Comparison of ENCODE assay signal across 12 cellular contexts in genomic region chr1:208241541-208241940, GRCh38. TPM values are rescaled to one million over a fixed set of nuclear protein-coding genes. Genes with fewer than 3 reads are reported as not detected.
A peak's percentile ranks its signal among the peaks of the same experiment; 100 is the strongest.
DNase-seq lines count a peak whose midpoint lies in the region; ATAC-seq and TF ChIP-seq lines count a peak whose summit lies in the region.
"Had no signal": no experiment of that assay in that cellular context is flagged by ENCODE, and none has a peak within 500 bp of the region (broad histone marks: within the 10 kb centered on the region; RNA-seq: fewer than 3 reads in every experiment).

No MANE protein-coding gene starts in this region.

- intact Hi-C loops in psoas muscle (cut with DNase I): loop anchor here (5.0 to 10.0 kb wide), 4 partner anchors 39 to 347 kb away; no protein-coding TSS in a partner anchor
- intact Hi-C loops in activated CD4-positive, alpha-beta T cell treated with anti-CD3 and anti-CD28 coated beads, Interleukin-2, amount 10 ng/mL, durations not matched to agents 24 days and 14 days (cut with micrococcal nuclease): loop anchor here (10.0 kb wide), 1 partner anchor 357 kb away; no protein-coding TSS in a partner anchor

- H3K4me3 ChIP-seq in GM23248 (peak overlapping the region; percentile 89; the same call in 1 of the 2 replicates), right atrium auricular region (peak overlapping the region; percentile 75 to 88), psoas muscle (peak overlapping the region; percentile 84)

- H2AFZ ChIP-seq in GM23248: no peak overlapping the region

- DNase-seq in GM23248 (no peak), right atrium auricular region (ENCODE audit: low spot score) (no peak), psoas muscle (no peak), GM19240 (ENCODE audit: insufficient read length, low spot score) (no peak), NCI-H1436 treated with DMSO at 0.1 percent for 48 hours (lab: John Stamatoyannopoulos, UW) (no peak), NOMO-1 (lab: John Stamatoyannopoulos, UW; ENCODE audit: unreplicated experiment in 2 of 2) (no peak)
- DNase-seq in activated CD4-positive, alpha-beta T cell treated with anti-CD3 and anti-CD28 coated beads, Interleukin-2, amount 10 ng/mL, durations not matched to agents 24 days and 14 days: no peak
- DNase-seq: activated CD8-positive, alpha-beta memory T cell treated with anti-CD3 and anti-CD28 coated beads, Interleukin-2, amount 10 ng/mL, durations not matched to agents 7 days and 5 days; GOT3; NCI-H1694 treated with DMSO at 0.1 percent for 48 hours had no signal

- H3K36me3 Mint-ChIP-seq in brain: peaks cover 4% of the 10 kb centered on the region
- no peaks in the 10 kb centered on the region for H3K36me3 Mint-ChIP-seq in activated CD4-positive, alpha-beta T cell treated with anti-CD3 and anti-CD28 coated beads, Interleukin-2, amount 10 ng/mL, durations not matched to agents 24 days and 14 days (ENCODE audit: low read depth)
- H3K36me3 Mint-ChIP-seq: activated CD8-positive, alpha-beta memory T cell treated with anti-CD3 and anti-CD28 coated beads, Interleukin-2, amount 10 ng/mL, durations not matched to agents 7 days and 5 days; IgD-negative memory B cell had no signal

- H3K36me3 ChIP-seq in GM23248 (ENCODE audit: low read depth): no peaks in the 10 kb centered on the region
- no peaks in the 10 kb centered on the region for H3K36me3 ChIP-seq in right atrium auricular region
- H3K36me3 ChIP-seq in psoas muscle (ENCODE audit: insufficient read depth in 1 of 2, low read depth in 1 of 2): no peaks in the 10 kb centered on the region

- peak overlapping the region; percentile 56 to 96 (median 90) for H3K27ac Mint-ChIP-seq in brain
- H3K27ac Mint-ChIP-seq in activated CD4-positive, alpha-beta T cell treated with anti-CD3 and anti-CD28 coated beads, Interleukin-2, amount 10 ng/mL, durations not matched to agents 24 days and 14 days: no peak overlapping the region
- H3K27ac Mint-ChIP-seq: activated CD8-positive, alpha-beta memory T cell treated with anti-CD3 and anti-CD28 coated beads, Interleukin-2, amount 10 ng/mL, durations not matched to agents 7 days and 5 days; IgD-negative memory B cell had no signal

- H3K9me3 Mint-ChIP-seq in brain: peaks cover 0 to 2% (median 0%) of the 10 kb centered on the region in 5 experiments
- H3K9me3 Mint-ChIP-seq in activated CD4-positive, alpha-beta T cell treated with anti-CD3 and anti-CD28 coated beads, Interleukin-2, amount 10 ng/mL, durations not matched to agents 24 days and 14 days: no peaks in the 10 kb centered on the region
- H3K9me3 Mint-ChIP-seq: IgD-negative memory B cell had no signal

- TF ChIP-seq CTCF in brain (conservative IDR thresholded peaks at IDR 0.05) (no peak), right atrium auricular region (IDR thresholded peaks at IDR 0.05) (no peak), psoas muscle (IDR thresholded peaks at IDR 0.05) (no peak)

- in situ Hi-C loops in GM23248 (cut with MboI): loop anchor here (10.0 to 25.0 kb wide), 2 partner anchors 104 to 217 kb away; no protein-coding TSS in a partner anchor

- H3K9me2 ChIP-seq in GM23248 (ENCODE audit: insufficient read depth): no peaks in the 10 kb centered on the region

- no peaks in the 10 kb centered on the region for H4K20me1 ChIP-seq in GM23248 (ENCODE audit: insufficient read depth)

- H3K4me2 ChIP-seq in GM23248 (ENCODE audit: unreplicated experiment): no peak overlapping the region

- H3K27me3 ChIP-seq in GM23248 (replicated peaks; ENCODE audit: insufficient read depth): no peaks in the 10 kb centered on the region
- H3K27me3 ChIP-seq in right atrium auricular region: no peaks in the 10 kb centered on the region
- H3K27me3 ChIP-seq in psoas muscle (ENCODE audit: insufficient read depth in 3 of 3, low read length in 2 of 3): no peaks in the 10 kb centered on the region

- H3K4me1 Mint-ChIP-seq in brain: peaks cover 81% of the 10 kb centered on the region
- H3K4me1 Mint-ChIP-seq in activated CD4-positive, alpha-beta T cell treated with anti-CD3 and anti-CD28 coated beads, Interleukin-2, amount 10 ng/mL, durations not matched to agents 24 days and 14 days: peaks cover 14% of the 10 kb centered on the region

- peaks cover 62% of the 10 kb centered on the region for H3K79me2 ChIP-seq in GM23248 (ENCODE audit: insufficient read depth)

- peaks cover 23% of the 10 kb centered on the region for H3K4me1 ChIP-seq in GM23248 (ENCODE audit: insufficient read depth)
- H3K4me1 ChIP-seq in right atrium auricular region: peaks cover 0 to 71% of the 10 kb centered on the region in 2 donors
- peaks cover 50% of the 10 kb centered on the region for H3K4me1 ChIP-seq in psoas muscle

- H3K27ac ChIP-seq in GM23248 (no peak overlapping the region), right atrium auricular region (peak overlapping the region; percentile 88), psoas muscle (no peak overlapping the region)

- peak overlapping the region; percentile 93 to 97 (median 96) for H3K4me3 Mint-ChIP-seq in brain
- no peak overlapping the region for H3K4me3 Mint-ChIP-seq in activated CD4-positive, alpha-beta T cell treated with anti-CD3 and anti-CD28 coated beads, Interleukin-2, amount 10 ng/mL, durations not matched to agents 24 days and 14 days
- H3K4me3 Mint-ChIP-seq: activated CD8-positive, alpha-beta memory T cell treated with anti-CD3 and anti-CD28 coated beads, Interleukin-2, amount 10 ng/mL, durations not matched to agents 7 days and 5 days had no signal

- peaks cover 19% of the 10 kb centered on the region for H3K27me3 Mint-ChIP-seq in brain
- peaks cover 75% of the 10 kb centered on the region for H3K27me3 Mint-ChIP-seq in activated CD4-positive, alpha-beta T cell treated with anti-CD3 and anti-CD28 coated beads, Interleukin-2, amount 10 ng/mL, durations not matched to agents 24 days and 14 days

- no peaks in the 10 kb centered on the region for H3K9me3 ChIP-seq in GM23248 (ENCODE audit: low read depth)
- H3K9me3 ChIP-seq in right atrium auricular region: no peaks in the 10 kb centered on the region
- H3K9me3 ChIP-seq in psoas muscle: no peaks in the 10 kb centered on the region

- H3F3A ChIP-seq in GM23248 (ENCODE audit: insufficient read depth): peaks cover 6% of the 10 kb centered on the region

- no peak overlapping the region for H3K9ac ChIP-seq in GM23248

- 97 to 98% methylated on average over 5 of the region's 5 CpGs for WGBS in GM23248 (ENCODE audit: low coverage in 1 of 2, low lambda C conversion rate in 2 of 2, missing lambda C conversion rate in 2 of 2), 2 experiments
- WGBS in psoas muscle, 3 donors: 53 to 61% (median 61%) methylated on average over 5 of the region's 5 CpGs

- ATAC-seq in psoas muscle: no peak
- ATAC-seq: activated CD8-positive, alpha-beta memory T cell treated with anti-CD3 and anti-CD28 coated beads, Interleukin-2, amount 10 ng/mL, durations not matched to agents 7 days and 5 days had no signal

RNA-seq across cellular contexts. Expression of gene PLXNA2, which starts 2.6 kb away (rescaled TPM):
- total RNA-seq in GM23248 (2014; rRNA removed; shearing (Covaris generic)): 5.4 and 6.4 TPM in 2 replicates
- polyA plus RNA-seq in GM23248 (2016; fragmentation: Nextera tagmentation; extraction: Ambion mirVana): 3.5 and 3.7 TPM in 2 replicates
- 5.7 TPM for polyA plus RNA-seq in brain (ENCODE audit: insufficient read depth, low read depth, low replicate concordance)
- total RNA-seq in right atrium auricular region: 10 to 100 TPM; 10.8 to 23.8 TPM
- total RNA-seq in psoas muscle: 10 to 100 TPM; 20.8 to 33.6 (median 22.3) TPM
- 1 to 10 TPM; 4.4 to 4.9 (median 4.7) TPM for polyA plus RNA-seq in psoas muscle
- not detected in 2 replicates for total RNA-seq in activated CD4-positive, alpha-beta T cell treated with anti-CD3 and anti-CD28 coated beads, Interleukin-2, amount 10 ng/mL, durations not matched to agents 24 days and 14 days

Comparison
In these comparisons a context has a peak if more than half of its experiments do, and no peak if none do; other contexts are left out.
1. H3K27ac ChIP-seq: peak in right atrium auricular region (2 of 2); none in GM23248 (single experiment) and psoas muscle (single experiment).
2. Peak in every context shown above with its lines, with median percentiles within 50 percentile points of each other: H3K4me3 ChIP-seq.